In the genomic region with DNA sequence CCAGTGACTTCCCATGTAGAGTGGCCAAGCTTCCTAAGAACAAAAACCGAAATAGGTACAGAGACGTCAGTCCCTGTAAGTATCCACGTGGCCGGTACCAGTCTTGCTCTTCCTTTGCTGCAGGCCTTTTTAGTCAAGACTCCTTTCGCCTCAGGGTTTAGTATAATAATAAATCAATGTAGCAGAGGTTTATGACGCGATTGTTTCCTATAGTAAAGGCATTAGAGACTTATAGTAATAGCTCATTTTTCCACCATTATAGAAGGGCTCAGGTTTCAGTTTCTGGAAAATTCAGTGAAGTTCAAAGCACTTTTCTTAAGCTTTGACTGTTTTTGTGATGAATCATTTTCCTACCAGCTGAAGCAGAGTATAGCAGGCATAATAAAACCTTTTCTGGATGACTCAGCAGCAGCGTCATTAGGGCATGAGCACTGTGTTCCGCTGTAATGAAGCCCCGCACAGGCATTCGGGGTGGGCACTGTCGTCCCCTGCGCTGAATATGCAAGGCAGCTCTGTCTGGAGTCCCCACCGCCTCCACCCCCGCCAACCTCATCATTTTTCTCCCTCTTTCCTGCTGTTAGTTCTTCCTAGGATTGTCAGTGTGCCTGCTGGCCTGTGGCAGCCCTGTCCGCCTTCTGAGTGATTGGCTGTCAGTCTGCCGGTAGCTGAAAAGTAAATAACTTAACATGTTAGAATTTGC, we compare ENCODE assay signal across 8 cellular contexts. TPM values are rescaled to one million over a fixed set of nuclear protein-coding genes. Genes with fewer than 3 reads are reported as not detected.
DNase-seq lines count a peak whose midpoint lies in the region; ATAC-seq and TF ChIP-seq lines count a peak whose summit lies in the region.

No MANE protein-coding gene starts in this region.

- H3K4me3 ChIP-seq in HFF-Myc (replicated peaks; ENCODE audit: low read depth, low read length) = no peak overlapping the region
- H3K4me3 ChIP-seq in endodermal cell (ENCODE audit: low read length) = no peak overlapping the region

- WGBS in endodermal cell (ENCODE audit: insufficient coverage in 1 of 2, insufficient read length in 1 of 2), 2 experiments = 59 to 86% methylated on average over 8 to 17 of the region's 17 CpGs

- no peaks in the 10 kb centered on the region for H3K27me3 ChIP-seq in endodermal cell (ENCODE audit: control insufficient read depth, insufficient read depth, low read length, poor library complexity, severe bottlenecking)

- H3K4me1 Mint-ChIP-seq in activated CD4-positive, alpha-beta T cell treated with anti-CD3 and anti-CD28 coated beads for 36 hours = peaks cover 85% of the 10 kb centered on the region
- no peaks in the 10 kb centered on the region for H3K4me1 Mint-ChIP-seq in endodermal cell

- TF ChIP-seq CTCF in HFF-Myc (IDR thresholded peaks at IDR 0.05; ENCODE audit: low read depth, low read length, missing control alignments) (no peak), endodermal cell (conservative IDR thresholded peaks at IDR 0.05) (no peak)

- no peak overlapping the region for H3K9ac ChIP-seq in endodermal cell (ENCODE audit: extremely low read depth, low read length, poor library complexity, severe bottlenecking)

- H3K36me3 ChIP-seq in endodermal cell (ENCODE audit: control insufficient read depth, insufficient read depth, low read length) = peaks cover 57% of the 10 kb centered on the region

- H3K27me3 Mint-ChIP-seq in activated CD4-positive, alpha-beta T cell treated with anti-CD3 and anti-CD28 coated beads for 36 hours = no peaks in the 10 kb centered on the region
- H3K27me3 Mint-ChIP-seq in endodermal cell (ENCODE audit: insufficient read depth) = no peaks in the 10 kb centered on the region

- peak overlapping the region; percentile 76 for H3K4me3 Mint-ChIP-seq in activated CD4-positive, alpha-beta T cell treated with anti-CD3 and anti-CD28 coated beads for 36 hours
- H3K4me3 Mint-ChIP-seq in endodermal cell = no peak overlapping the region

- H3K9me3 Mint-ChIP-seq in activated CD4-positive, alpha-beta T cell treated with anti-CD3 and anti-CD28 coated beads for 36 hours (ENCODE audit: low read depth) = no peaks in the 10 kb centered on the region
- H3K9me3 Mint-ChIP-seq in endodermal cell = no peaks in the 10 kb centered on the region

- POLR2A ChIA-PET in activated CD4-positive, alpha-beta T cell treated with anti-CD3 and anti-CD28 coated beads for 36 hours (lab: Charles Lee) = interaction anchor here (0.6 to 2.6 kb wide), 13 partner anchors 8 to 222 kb away, joined by 3 to 29 read pairs (median 5); a partner anchor contains a TSS

- CTCF ChIA-PET in activated CD4-positive, alpha-beta T cell treated with anti-CD3 and anti-CD28 coated beads for 36 hours (lab: Charles Lee) = interaction anchor here (0.6 to 3.1 kb wide), 18 partner anchors 8 to 1251 kb away, joined by 3 to 25 read pairs (median 4); no protein-coding TSS in a partner anchor

- H3K27ac ChIP-seq in endodermal cell (ENCODE audit: low read depth, low read length) = peak overlapping the region; percentile 56

- ATAC-seq in activated CD4-positive, alpha-beta T cell treated with anti-CD3 and anti-CD28 coated beads for 36 hours = peak; percentile 84
- ATAC-seq in GM18873 (IDR thresholded peaks at IDR 0.05; ENCODE audit: low FRiP score, unreplicated experiment) = no peak
- no peak for ATAC-seq in HG03196 (IDR thresholded peaks at IDR 0.05; ENCODE audit: unreplicated experiment)
- ATAC-seq in HG03432 (IDR thresholded peaks at IDR 0.05; ENCODE audit: unreplicated experiment) = no peak

- H3K36me3 Mint-ChIP-seq in activated CD4-positive, alpha-beta T cell treated with anti-CD3 and anti-CD28 coated beads for 36 hours (ENCODE audit: low read depth) = peaks cover 76% of the 10 kb centered on the region
- H3K36me3 Mint-ChIP-seq in endodermal cell (ENCODE audit: low read depth) = peaks cover 33% of the 10 kb centered on the region

- intact Hi-C loops in activated CD4-positive, alpha-beta T cell treated with anti-CD3 and anti-CD28 coated beads for 36 hours (cut with DNase I, micrococcal nuclease) = loop anchor here (1.0 to 10.0 kb wide), 12 partner anchors 9 to 757 kb away; a partner anchor contains a TSS

- no peaks in the 10 kb centered on the region for H3K9me3 ChIP-seq in endodermal cell (ENCODE audit: control insufficient read depth, low read length)

- no peaks in the 10 kb centered on the region for H3K4me1 ChIP-seq in endodermal cell (ENCODE audit: control insufficient read depth, insufficient read depth, low read length)

- DNase-seq in HFF-Myc (ENCODE audit: extremely low read depth, low read depth) (peak; percentile 93), endodermal cell (no peak), pulmonary artery endothelial cell (ENCODE audit: low read depth, low spot score) (peak; percentile 88), medulla oblongata (ENCODE audit: extremely low spot score) (no peak)
- DNase-seq in activated CD4-positive, alpha-beta T cell treated with anti-CD3 and anti-CD28 coated beads for 36 hours = peak; percentile 85

- peak overlapping the region; percentile 99 for H3K27ac Mint-ChIP-seq in activated CD4-positive, alpha-beta T cell treated with anti-CD3 and anti-CD28 coated beads for 36 hours
- no peak overlapping the region for H3K27ac Mint-ChIP-seq in endodermal cell

RNA-seq across cellular contexts. Expression of a gene that starts 51.3 kb away (rescaled TPM):
- 10 to 100 TPM; 79.0 to 92.8 TPM for total RNA-seq in activated CD4-positive, alpha-beta T cell treated with anti-CD3 and anti-CD28 coated beads for 36 hours
- 10 to 100 TPM; 25.4 to 28.7 TPM for total RNA-seq in endodermal cell
- 33.9 TPM for polyA plus RNA-seq in endodermal cell (2013, experiment 1 of 2)
- polyA plus RNA-seq in endodermal cell (2013, experiment 2 of 2) = 30.7 TPM
- 50.9 and 62.8 TPM in 2 replicates for total RNA-seq in pulmonary artery endothelial cell

Comparison
In these comparisons a context has a peak if more than half of its experiments do, and no peak if none do; other contexts are left out.
1. DNase-seq: peak in HFF-Myc (single experiment), activated CD4-positive, alpha-beta T cell treated with anti-CD3 and anti-CD28 coated beads for 36 hours (single experiment) and pulmonary artery endothelial cell (single experiment); none in endodermal cell (single experiment) and medulla oblongata (single experiment).